In the genomic region with DNA sequence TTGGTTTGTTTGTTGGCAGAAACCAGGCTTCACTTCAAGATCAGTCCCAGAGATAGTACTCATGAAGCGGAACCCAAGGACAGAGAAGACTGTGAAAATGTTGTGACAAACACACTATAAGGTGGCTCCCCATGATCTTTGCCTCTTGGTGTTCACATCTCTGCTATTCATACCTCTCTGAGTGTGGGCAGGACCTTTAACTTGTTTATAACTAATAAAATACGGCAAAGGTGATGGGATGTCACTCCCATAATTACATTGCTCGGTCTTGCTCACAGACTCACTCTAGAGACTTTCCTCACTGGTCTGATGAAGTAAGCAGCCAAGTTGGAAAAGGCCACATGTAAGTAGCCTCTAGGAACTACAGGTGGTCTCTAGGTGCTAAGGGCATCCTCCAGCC, we compare ENCODE assay signal across 4 cellular contexts.
"Had no signal": no experiment of that assay in that cellular context is flagged by ENCODE, and none has a peak within 500 bp of the region (broad histone marks: within the 10 kb centered on the region; RNA-seq: fewer than 3 reads in every experiment).

No MANE protein-coding gene starts in this region.

- H2AFZ ChIP-seq: GM23338 had no signal

- DNase-seq: H9, HCEC 1CT, IMR-90 had no signal

- H3K4me3 ChIP-seq: GM23338 had no signal

- H3K27ac Mint-ChIP-seq: GM23338, H9 had no signal

- ATAC-seq: GM23338 had no signal

- H3K4me3 Mint-ChIP-seq: GM23338, H9 had no signal

- H3K4me2 ChIP-seq: GM23338 had no signal
